ENCODE assay signal across 8 cellular contexts in the genomic region with DNA sequence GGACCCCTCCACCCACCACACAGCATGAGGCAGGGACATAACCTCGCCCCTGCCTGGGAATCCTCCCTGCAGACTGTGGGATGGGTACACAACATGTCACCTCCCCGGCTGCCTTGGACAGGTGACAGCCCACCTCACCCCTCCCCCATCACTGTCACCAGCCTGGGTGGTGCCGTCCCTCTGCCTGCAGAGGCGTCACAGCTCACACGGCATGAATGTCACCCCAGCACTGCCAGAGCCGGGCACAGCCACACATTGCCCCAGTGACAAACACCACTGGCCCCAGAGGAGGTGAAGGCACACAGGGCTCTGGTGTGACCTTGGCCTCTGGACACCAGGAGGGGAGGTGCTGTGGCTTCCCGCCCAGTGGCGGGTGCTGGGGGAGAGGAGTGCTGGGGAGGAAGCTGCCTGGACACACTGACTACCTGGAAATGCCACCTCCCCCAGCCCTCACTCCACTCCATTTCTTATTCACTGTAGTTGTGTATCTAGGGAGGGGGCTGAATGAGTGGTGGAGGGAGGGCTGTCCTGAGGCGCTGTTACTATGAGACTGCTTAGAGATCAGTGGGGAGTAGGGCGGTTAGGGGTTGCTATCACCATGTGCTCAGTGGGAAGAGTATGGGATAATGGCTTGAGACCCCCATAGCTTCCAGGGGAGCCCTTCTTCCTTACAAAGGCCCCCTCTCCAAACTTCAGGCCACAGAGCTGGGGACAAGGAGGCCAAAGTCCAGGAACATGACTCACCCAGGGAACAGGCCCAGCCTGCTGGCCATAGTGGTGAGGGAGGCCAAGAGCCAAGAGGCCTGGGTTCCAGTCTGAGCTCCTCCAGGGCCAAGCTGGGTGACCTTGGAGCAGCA. TPM values are rescaled to one million over a fixed set of nuclear protein-coding genes. Genes with fewer than 3 reads are reported as not detected.
A peak's percentile ranks its signal among the peaks of the same experiment; 100 is the strongest.
DNase-seq lines count a peak whose midpoint lies in the region; ATAC-seq, FAIRE-seq and TF ChIP-seq lines count a peak whose summit lies in the region.

No MANE protein-coding gene starts in this region.

- intact Hi-C loops in heart right ventricle (cut with DNase I) = loop anchor here in 3 of 10 donors (5.0 kb wide), 3 partner anchors 34 to 39 kb away; partner anchors contain the start of gene AHDC1 (in 1 of the 3)
- intact Hi-C loops in psoas muscle (cut with DNase I) = no loop called here

- H3K4me3 ChIP-seq in SK-N-MC = no peak overlapping the region
- peak overlapping the region in 1 of 10 donors; percentile 5 for H3K4me3 ChIP-seq in heart right ventricle
- H3K4me3 ChIP-seq in psoas muscle = peak overlapping the region; percentile 51

- H3K4me1 ChIP-seq in heart right ventricle (peaks cover 50 to 97% (median 83%) of the 10 kb centered on the region in 9 donors), psoas muscle (peaks cover 80% of the 10 kb centered on the region)

- no peaks in the 10 kb centered on the region for H3K27me3 ChIP-seq in heart right ventricle
- H3K27me3 ChIP-seq in psoas muscle (ENCODE audit: insufficient read depth in 3 of 3, low read length in 2 of 3) = no peaks in the 10 kb centered on the region

- ATAC-seq in heart right ventricle (peak; percentile 19 to 72 (median 47)), psoas muscle (peak; percentile 65 to 77 (median 71)), GM21423 (IDR thresholded peaks at IDR 0.05; ENCODE audit: unreplicated experiment) (no peak), GM21360 (IDR thresholded peaks at IDR 0.05; ENCODE audit: unreplicated experiment) (no peak)

- no peaks in the 10 kb centered on the region for H3K36me3 ChIP-seq in SK-N-MC (ENCODE audit: insufficient read depth, low read length)
- peaks cover 0 to 8% (median 0%) of the 10 kb centered on the region in 9 donors for H3K36me3 ChIP-seq in heart right ventricle
- H3K36me3 ChIP-seq in psoas muscle (ENCODE audit: insufficient read depth in 1 of 2, low read depth in 1 of 2) = peaks cover 0 to 3% of the 10 kb centered on the region in 2 donors

- 30 to 41% methylated on average over 10 of the region's 10 CpGs for WGBS in heart right ventricle, 2 donors
- WGBS in psoas muscle, 3 donors = 15 to 31% (median 26%) methylated on average over 8 to 10 of the region's 10 CpGs

- H3K9me3 ChIP-seq in SK-N-MC (ENCODE audit: low read depth, low read length) (no peaks in the 10 kb centered on the region), heart right ventricle (no peaks in the 10 kb centered on the region), psoas muscle (no peaks in the 10 kb centered on the region)

- TF ChIP-seq CTCF in heart right ventricle (IDR thresholded peaks at IDR 0.05) = no peak
- no peak for TF ChIP-seq CTCF in psoas muscle (IDR thresholded peaks at IDR 0.05)

- 0 out of 2 replicates have a peak overlapping the region, but pooled peaks have one; percentile 45 for H3K27ac ChIP-seq in SK-N-MC
- peak overlapping the region; percentile 51 to 98 (median 92) for H3K27ac ChIP-seq in heart right ventricle
- H3K27ac ChIP-seq in psoas muscle = peak overlapping the region; percentile 90

- H3K9ac ChIP-seq in SK-N-MC (ENCODE audit: insufficient read length) = no peak overlapping the region

- DNase-seq in COR-L47 (lab: John Stamatoyannopoulos, UW) = peak; percentile 23
- DNase-seq in SK-N-MC (ENCODE audit: low read depth, low spot score) = no peak
- peak; percentile 66 to 77 for DNase-seq in heart right ventricle
- peak; percentile 74 to 89 for DNase-seq in psoas muscle
- DNase-seq in urothelium cell line (ENCODE audit: low spot score) = no peak
- no peak for DNase-seq in SK-N-DZ (ENCODE audit: low spot score)

- FAIRE-seq in urothelium cell line (lab: Jason Lieb, UNC) = no peak

RNA-seq across cellular contexts. Expression of gene AHDC1, which starts 40.3 kb away (rescaled TPM):
- total RNA-seq in heart right ventricle (10 to 100 TPM; 32.2 to 53.1 (median 42.9) TPM), psoas muscle (10 to 100 TPM; 35.9 to 65.2 (median 59.0) TPM)
- polyA plus RNA-seq in heart right ventricle (10 to 100 TPM; 17.0 to 33.7 TPM), psoas muscle (10 to 100 TPM in 1 of 3 donors, 1 to 10 TPM in 2; 6.4 to 19.8 (median 9.7) TPM)
- polyA plus RNA-seq in SK-N-DZ (2014; cell fraction: cytosol; rRNA removed) = 1.5 and 3.5 TPM in 2 replicates
- 3.2 and 3.8 TPM in 2 replicates for polyA plus RNA-seq in SK-N-DZ (2014; cell fraction: nucleus; rRNA removed)

Comparison
In these comparisons a context has a peak if more than half of its experiments do, and no peak if none do; other contexts are left out.
1. DNase-seq: peak in COR-L47 (single experiment), heart right ventricle (2 of 2) and psoas muscle (2 of 2); none in SK-N-MC (single experiment), urothelium cell line (single experiment) and SK-N-DZ (single experiment).
2. ATAC-seq: peak in heart right ventricle (8 of 8) and psoas muscle (4 of 4); none in GM21423 (single experiment) and GM21360 (single experiment).
3. Peak in every context shown above with its lines, with median percentiles within 50 percentile points of each other: H3K27ac ChIP-seq.